17 cellular contexts compared by ENCODE assay signal in the genomic region with DNA sequence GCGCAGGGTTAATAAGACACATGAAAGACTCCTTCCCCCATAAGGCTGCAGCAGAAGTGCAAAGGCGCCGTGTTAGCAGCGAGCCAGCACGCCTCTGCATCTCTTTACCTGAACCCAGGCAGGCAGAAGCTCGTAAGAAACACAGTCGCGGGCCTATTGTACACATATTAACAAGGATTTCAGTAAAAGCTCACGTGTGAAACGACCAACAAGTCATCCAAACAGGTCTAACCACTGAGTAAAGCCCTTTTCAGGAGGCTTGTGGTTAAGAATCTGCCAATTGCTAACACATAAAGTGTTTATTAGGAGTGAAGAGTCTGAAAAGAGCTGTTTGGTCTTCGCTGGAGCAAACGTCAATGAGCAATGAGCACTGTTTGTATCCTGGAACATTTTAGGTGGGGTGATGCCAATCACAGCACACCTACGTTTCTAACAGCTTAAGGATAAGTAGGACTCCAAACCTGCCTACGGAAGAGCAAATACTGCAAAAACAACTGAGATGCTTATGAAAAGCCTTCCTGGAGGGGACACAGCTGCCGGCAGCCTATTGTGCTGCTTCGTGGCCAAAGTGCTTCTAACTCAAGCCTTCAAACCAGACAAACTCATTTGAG.
A peak's percentile ranks its signal among the peaks of the same experiment; 100 is the strongest.
DNase-seq lines count a peak whose midpoint lies in the region; ATAC-seq and TF ChIP-seq lines count a peak whose summit lies in the region.
"Had no signal": no experiment of that assay in that cellular context is flagged by ENCODE, and none has a peak within 500 bp of the region (broad histone marks: within the 10 kb centered on the region; RNA-seq: fewer than 3 reads in every experiment).

No MANE protein-coding gene starts in this region.

- H3K27me3 Mint-ChIP-seq in nephron (ENCODE audit: low read depth): no peaks in the 10 kb centered on the region
- H3K27me3 Mint-ChIP-seq: activated CD4-positive, alpha-beta T cell treated with anti-CD3 and anti-CD28 coated beads for 36 hours had no signal

- H3K9me3 Mint-ChIP-seq in nephron: no peaks in the 10 kb centered on the region

- peak overlapping the region in 1 of 3 experiments; percentile 20 for H3K4me3 Mint-ChIP-seq in nephron
- H3K4me3 Mint-ChIP-seq: activated CD4-positive, alpha-beta T cell treated with anti-CD3 and anti-CD28 coated beads for 36 hours had no signal

- H3K27ac ChIP-seq in 22Rv1 (peak overlapping the region; percentile 32; the same call in 1 of the 2 replicates), caudate nucleus (ENCODE audit: low read depth, low read length) (peak overlapping the region; percentile 95)
- H3K27ac ChIP-seq: adrenal gland, BLaER1, SK-N-MC had no signal

- peak overlapping the region; percentile 95 to 97 (median 96) for H3K27ac Mint-ChIP-seq in nephron
- H3K27ac Mint-ChIP-seq: activated CD4-positive, alpha-beta T cell treated with anti-CD3 and anti-CD28 coated beads for 36 hours had no signal

- H3K4me1 Mint-ChIP-seq in nephron: peaks cover 9% of the 10 kb centered on the region

- H3K36me3 Mint-ChIP-seq in nephron (ENCODE audit: low read depth): peaks cover 75% of the 10 kb centered on the region

- TF ChIP-seq CTCF in 22Rv1 (IDR thresholded peaks at IDR 0.05) (no peak), nephron (IDR thresholded peaks at IDR 0.05; ENCODE audit: unreplicated experiment in 3 of 3) (no peak)

- ATAC-seq in GM18861 (IDR thresholded peaks at IDR 0.05; ENCODE audit: unreplicated experiment): no peak
- no peak for ATAC-seq in GM21529 (IDR thresholded peaks at IDR 0.05; ENCODE audit: unreplicated experiment)
- ATAC-seq in HG03469 (IDR thresholded peaks at IDR 0.05; ENCODE audit: unreplicated experiment): no peak
- ATAC-seq: activated CD4-positive, alpha-beta T cell treated with anti-CD3 and anti-CD28 coated beads for 36 hours; Panc1 had no signal

- DNase-seq in NCI-H2107 (lab: John Stamatoyannopoulos, UW): peak; percentile 90
- DNase-seq in caudate nucleus (lab: John Stamatoyannopoulos, UW): peak in 36 of 61 donors; percentile 7 to 91 (median 44)
- DNase-seq in glomerular visceral epithelial cell (ENCODE audit: extremely low spot score): no peak
- DNase-seq: activated CD4-positive, alpha-beta T cell treated with anti-CD3 and anti-CD28 coated beads for 36 hours; activated effector memory CD4-positive, alpha-beta T cell treated with Interleukin-2 at 50 U/mL for 16 hours; central memory CD4-positive, alpha-beta T cell; effector CD8-positive, alpha-beta T cell; NCI-H146 had no signal
